In genomic region chr16:3645108-3645503, GRCh38 we compare ENCODE assay signal across 16 cellular contexts. TPM values are rescaled to one million over a fixed set of nuclear protein-coding genes. Genes with fewer than 3 reads are reported as not detected.
DNase-seq lines count a peak whose midpoint lies in the region; ATAC-seq and TF ChIP-seq lines count a peak whose summit lies in the region.
"Had no signal": no experiment of that assay in that cellular context is flagged by ENCODE, and none has a peak within 500 bp of the region (broad histone marks: within the 10 kb centered on the region; RNA-seq: fewer than 3 reads in every experiment).

No MANE protein-coding gene starts in this region.

- H3K4me3 ChIP-seq in BLaER1 treated with 17β-estradiol and CSF1 and Interleukin-3, amounts not matched to agents 10 nM and 100 nM: no peak overlapping the region
- no peak overlapping the region for H3K4me3 ChIP-seq in Panc1 (ENCODE audit: low read depth in 2 of 2, low read length in 2 of 2)
- no peak overlapping the region for H3K4me3 ChIP-seq in psoas muscle
- H3K4me3 ChIP-seq in transverse colon: no peak overlapping the region
- H3K4me3 ChIP-seq in WERI-Rb-1 (ENCODE audit: low read depth, low read length): no peak overlapping the region

- TF ChIP-seq CTCF in Panc1 (IDR thresholded peaks at IDR 0.05): no peak
- TF ChIP-seq CTCF in psoas muscle (IDR thresholded peaks at IDR 0.05): no peak
- TF ChIP-seq CTCF in transverse colon (IDR thresholded peaks at IDR 0.05): no peak
- TF ChIP-seq CTCF in WERI-Rb-1 (IDR thresholded peaks at IDR 0.05; ENCODE audit: low read depth, low read length): no peak
- no peak for TF ChIP-seq CTCF in omental fat pad (IDR thresholded peaks at IDR 0.05)

- intact Hi-C loops in Panc1 (cut with micrococcal nuclease; ENCODE audit: unreplicated experiment) (no loop called here), psoas muscle (cut with DNase I) (no loop called here), transverse colon (cut with DNase I; ENCODE audit: low total_unique reads) (no loop called here)

- peak overlapping the region; percentile 52 to 95 (median 83) for H3K4me2 ChIP-seq in BLaER1 treated with 17β-estradiol and CSF1 and Interleukin-3, amounts not matched to agents 10 nM and 100 nM

- no peak for TF ChIP-seq EP300 in transverse colon (IDR thresholded peaks at IDR 0.05; ENCODE audit: low read depth)

- peak overlapping the region in 8 of 11 experiments; percentile 51 to 82 (median 67); a peak in 17 of 22 replicates for H3K27ac ChIP-seq in BLaER1 treated with 17β-estradiol and CSF1 and Interleukin-3, amounts not matched to agents 10 nM and 100 nM
- H3K27ac ChIP-seq in Panc1 (ENCODE audit: low read length): peak overlapping the region; percentile 62
- peak overlapping the region; percentile 72 for H3K27ac ChIP-seq in psoas muscle
- no peak overlapping the region for H3K27ac ChIP-seq in transverse colon
- no peak overlapping the region for H3K27ac ChIP-seq in WERI-Rb-1
- H3K27ac ChIP-seq: parathyroid adenoma had no signal

- no peaks in the 10 kb centered on the region for H3K9me3 ChIP-seq in BLaER1 treated with 17β-estradiol and CSF1 and Interleukin-3, amounts not matched to agents 10 nM and 100 nM (replicated peaks in 1 of 11)
- no peaks in the 10 kb centered on the region for H3K9me3 ChIP-seq in Panc1 (ENCODE audit: control insufficient read depth, insufficient read depth, low read depth, low read length)
- no peaks in the 10 kb centered on the region for H3K9me3 ChIP-seq in psoas muscle
- no peaks in the 10 kb centered on the region for H3K9me3 ChIP-seq in transverse colon
- H3K9me3 ChIP-seq in WERI-Rb-1 (ENCODE audit: severe bottlenecking): no peaks in the 10 kb centered on the region

- H3K4me1 ChIP-seq in BLaER1 treated with 17β-estradiol and CSF1 and Interleukin-3, amounts not matched to agents 10 nM and 100 nM: peaks cover 37 to 60% (median 51%) of the 10 kb centered on the region in 10 experiments
- H3K4me1 ChIP-seq in Panc1 (ENCODE audit: control insufficient read depth, insufficient read depth, low read length) (peaks cover 24% of the 10 kb centered on the region), psoas muscle (peaks cover 15% of the 10 kb centered on the region), transverse colon (peaks cover 3 to 26% (median 20%) of the 10 kb centered on the region in 4 donors)
- H3K4me1 ChIP-seq: parathyroid adenoma had no signal

- H3K36me3 ChIP-seq in BLaER1 treated with 17β-estradiol and CSF1 and Interleukin-3, amounts not matched to agents 10 nM and 100 nM: peaks cover 0 to 61% (median 20%) of the 10 kb centered on the region in 11 experiments; a peak in 17 of 22 replicates
- H3K36me3 ChIP-seq in Panc1 (ENCODE audit: control insufficient read depth, insufficient read depth, low read length): no peaks in the 10 kb centered on the region
- peaks cover 0 to 17% of the 10 kb centered on the region in 2 donors for H3K36me3 ChIP-seq in psoas muscle (ENCODE audit: insufficient read depth in 1 of 2, low read depth in 1 of 2)
- H3K36me3 ChIP-seq in transverse colon: no peaks in the 10 kb centered on the region
- no peaks in the 10 kb centered on the region; the same call in 1 of the 2 replicates for H3K36me3 ChIP-seq in WERI-Rb-1

- CTCF ChIA-PET in Panc1 (lab: Charles Lee): interaction anchor here (0.6 kb wide), 1 partner anchor 461 kb away, joined by 3 read pairs; no protein-coding TSS in a partner anchor

- in situ Hi-C loops in Panc1 (cut with HindIII; ENCODE audit: low pct_unique_long_range_greater_than_20kb, low sequenced_read_pairs) (no loop called here), transverse colon (cut with MboI; ENCODE audit: low pct_ligation_motif_present in 1 of 4, low pct_unique_long_range_greater_than_20kb in 1 of 4, low sequenced_read_pairs in 3 of 4) (no loop called here)

- no TSS peak for BruUV-seq in Panc1 (replicated peaks; lab: Mats Ljungman, UMichigan)

- H3K27me3 ChIP-seq in BLaER1 treated with 17β-estradiol and CSF1 and Interleukin-3, amounts not matched to agents 10 nM and 100 nM: no peaks in the 10 kb centered on the region
- H3K27me3 ChIP-seq in Panc1 (ENCODE audit: control insufficient read depth, insufficient read depth, low read length): no peaks in the 10 kb centered on the region
- H3K27me3 ChIP-seq in psoas muscle (ENCODE audit: insufficient read depth in 3 of 3, low read length in 2 of 3): no peaks in the 10 kb centered on the region
- no peaks in the 10 kb centered on the region for H3K27me3 ChIP-seq in transverse colon
- no peaks in the 10 kb centered on the region for H3K27me3 ChIP-seq in WERI-Rb-1 (ENCODE audit: insufficient read depth, low read depth, severe bottlenecking)

- TF ChIP-seq POLR2A in transverse colon (IDR thresholded peaks at IDR 0.05): no peak

- WGBS in psoas muscle, 3 donors: 56 to 75% (median 74%) methylated on average over 6 of the region's 6 CpGs
- 74 to 75% methylated on average over 3 to 6 of the region's 6 CpGs for WGBS in transverse colon (ENCODE audit: low coverage in 1 of 2), 2 donors

- peaks cover 0 to 37% (median 0%) of the 10 kb centered on the region in 11 experiments; a peak in 7 of 22 replicates for H4K20me1 ChIP-seq in BLaER1 treated with 17β-estradiol and CSF1 and Interleukin-3, amounts not matched to agents 10 nM and 100 nM

- DNase-seq in Panc1 (ENCODE audit: low read depth, low spot score) (no peak), left lobe of liver (ENCODE audit: low spot score) (peak; percentile 7), psoas muscle (no peak), cerebellum (ENCODE audit: low spot score) (no peak), transverse colon (no peak), WERI-Rb-1 (no peak), omental fat pad (ENCODE audit: low spot score) (no peak)
- DNase-seq: activated CD4-positive, alpha-beta T cell treated with anti-CD3 and anti-CD28 coated beads for 4 hours; activated T-cell treated with anti-CD3 and anti-CD28 coated beads, Interleukin-2, amount 50 U/mL, for 4 hours; GDM1; NCI-H2081; NCI-H510A treated with DMSO at 0.1 percent for 48 hours; stimulated activated CD4-positive, alpha-beta T cell treated with anti-CD3 and anti-CD28 coated beads, Interleukin-12 subunit alpha, Interleukin-12 subunit beta, amount 100 ng/mL, for 4 hours; stimulated activated naive CD8-positive, alpha-beta T cell treated with anti-CD3 and anti-CD28 coated beads, Interleukin-15, Interleukin-2, amounts not matched to agents 100 U/mL and 50 U/mL, for 24 hours had no signal

- ATAC-seq in Panc1 (no peak), left lobe of liver (no peak), psoas muscle (no peak), omental fat pad (ENCODE audit: low FRiP score) (no peak)
- ATAC-seq: activated T-cell treated with anti-CD3 and anti-CD28 coated beads, Interleukin-2, amount 50 U/mL, for 4 hours; stimulated activated naive CD8-positive, alpha-beta T cell treated with anti-CD3 and anti-CD28 coated beads, Interleukin-15, Interleukin-2, amounts not matched to agents 100 U/mL and 50 U/mL, for 24 hours had no signal

- peak overlapping the region in 10 of 11 experiments; percentile 11 to 72 (median 42); a peak in 16 of 22 replicates for H3K9ac ChIP-seq in BLaER1 treated with 17β-estradiol and CSF1 and Interleukin-3, amounts not matched to agents 10 nM and 100 nM
- H3K9ac ChIP-seq: parathyroid adenoma had no signal

- POLR2A ChIA-PET in Panc1 (lab: Charles Lee): no interaction called here

RNA-seq across cellular contexts. Expression of gene DNASE1, which starts 9.4 kb away (rescaled TPM):
- total RNA-seq in Panc1 (2021; ENCODE audit: unreplicated experiment) (21.1 TPM), left lobe of liver (4.6 TPM), psoas muscle (1 to 10 TPM; 1.6 to 7.3 (median 2.6) TPM), cerebellum (60.1 TPM), transverse colon (100 to 1,000 TPM in 1 of 4 donors, 10 to 100 TPM in 3; 27.3 to 139 (median 36.5) TPM), omental fat pad (10 to 100 TPM in 3 of 4 donors, 1 to 10 TPM in 1; 4.6 to 14.8 (median 12.3) TPM)
- polyA plus RNA-seq in Panc1 (2012; ENCODE audit: insufficient read length): 24.7 TPM
- polyA plus RNA-seq in psoas muscle: 1 to 10 TPM in 2 of 3 donors, under 1 TPM in 1; 0.46 to 5.4 (median 5.2) TPM

RNA-seq across cellular contexts. Expression of gene SLX4, which starts 33.7 kb away (rescaled TPM):
- total RNA-seq in Panc1 (2021; ENCODE audit: unreplicated experiment) (15.5 TPM), left lobe of liver (2.8 TPM), psoas muscle (1 to 10 TPM; 1.9 to 3.1 (median 2.5) TPM), cerebellum (12.2 TPM), transverse colon (10 to 100 TPM in 1 of 4 donors, 1 to 10 TPM in 3; 3.0 to 11.5 (median 4.9) TPM), omental fat pad (1 to 10 TPM; 2.9 to 4.4 (median 3.3) TPM)
- 8.7 TPM for polyA plus RNA-seq in Panc1 (2012; ENCODE audit: insufficient read length)
- 1 to 10 TPM in 2 of 3 donors, under 1 TPM in 1; 0.87 to 4.1 (median 3.1) TPM for polyA plus RNA-seq in psoas muscle

Comparison
In these comparisons a context has a peak if more than half of its experiments do, and no peak if none do; other contexts are left out.
1. H3K27ac ChIP-seq: peak in BLaER1 treated with 17β-estradiol and CSF1 and Interleukin-3, amounts not matched to agents 10 nM and 100 nM (8 of 11), Panc1 (single experiment) and psoas muscle (single experiment); none in transverse colon (0 of 4) and WERI-Rb-1 (single experiment).